ENCODE assay signal across 8 cellular contexts in the genomic region with DNA sequence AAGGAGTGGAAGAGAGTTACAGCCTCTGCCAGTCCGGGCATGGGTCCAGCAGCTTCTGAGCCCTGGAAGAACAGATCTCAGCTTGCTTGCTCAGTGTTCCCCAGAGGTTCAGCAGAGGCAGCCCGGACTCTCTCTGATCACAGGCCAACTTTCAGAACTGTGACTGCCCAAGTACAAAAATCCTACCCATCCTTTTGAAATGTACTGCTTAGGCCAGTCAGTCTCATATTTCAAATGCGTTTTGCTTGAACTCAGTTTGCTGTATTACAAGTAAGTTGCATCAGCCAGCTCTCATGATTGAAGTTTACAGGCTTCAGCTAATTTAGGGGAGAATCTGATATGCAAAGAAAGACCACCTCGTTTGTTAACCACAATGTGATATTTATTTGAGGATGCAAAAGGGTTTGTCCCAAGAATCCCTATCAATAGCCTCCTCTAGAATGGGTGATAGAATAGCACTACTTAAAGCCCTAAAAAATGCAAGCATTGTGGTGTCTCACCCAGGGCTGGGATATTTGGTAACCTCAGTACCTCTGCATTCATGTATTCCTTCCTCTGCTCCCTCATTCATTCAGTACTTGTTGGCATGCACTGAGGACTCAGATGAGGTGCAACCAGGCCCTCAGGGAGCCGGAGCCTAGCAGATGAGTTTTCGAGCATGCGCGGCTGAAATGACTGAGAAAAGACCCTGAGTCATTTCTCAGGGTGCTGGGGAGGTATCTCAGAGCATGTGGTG. TPM values are rescaled to one million over a fixed set of nuclear protein-coding genes. Genes with fewer than 3 reads are reported as not detected.
DNase-seq lines count a peak whose midpoint lies in the region; ATAC-seq and TF ChIP-seq lines count a peak whose summit lies in the region.

No MANE protein-coding gene starts in this region.

- no peak overlapping the region for H3K4me2 ChIP-seq in DND-41 (ENCODE audit: insufficient read depth, low read length)

- peaks cover 85% of the 10 kb centered on the region for H3K36me3 ChIP-seq in DND-41 (ENCODE audit: insufficient read depth, low read length)

- CTCF ChIA-PET in CD4-positive, alpha-beta T cell (lab: Charles Lee): no interaction called here

- in situ Hi-C loops in astrocyte of the spinal cord (cut with HindIII; ENCODE audit: low sequenced_read_pairs): no loop called here

- TF ChIP-seq CTCF in DND-41 (IDR thresholded peaks at IDR 0.05; ENCODE audit: borderline replicate concordance, extremely low read depth, low read length, poor library complexity, severe bottlenecking) (no peak), astrocyte of the spinal cord (IDR thresholded peaks at IDR 0.05; ENCODE audit: low read depth, low read length) (no peak)
- no peak for TF ChIP-seq CTCF in CD4-positive, alpha-beta T cell (IDR thresholded peaks at IDR 0.05)

- H3K27ac ChIP-seq in DND-41 (ENCODE audit: low read length): peak overlapping the region; percentile 76
- H3K27ac ChIP-seq in CD4-positive, alpha-beta T cell (ENCODE audit: low read depth, low read length): no peak overlapping the region

- H3K9me3 Mint-ChIP-seq in memory B cell: no peaks in the 10 kb centered on the region
- no peaks in the 10 kb centered on the region for H3K9me3 Mint-ChIP-seq in CD4-positive, alpha-beta T cell

- peaks cover 9% of the 10 kb centered on the region for H3K4me1 Mint-ChIP-seq in memory B cell
- peaks cover 14% of the 10 kb centered on the region for H3K4me1 Mint-ChIP-seq in CD4-positive, alpha-beta T cell (ENCODE audit: low read depth)

- intact Hi-C loops in CD4-positive, alpha-beta T cell (cut with DNase I, micrococcal nuclease): no loop called here

- H3K4me3 ChIP-seq in DND-41 (ENCODE audit: low read depth in 1 of 2, low read length in 2 of 2) (no peak overlapping the region), astrocyte of the spinal cord (ENCODE audit: low read depth, low read length) (no peak overlapping the region)

- H3K9ac ChIP-seq in DND-41 (ENCODE audit: low read depth, low read length): peak overlapping the region; percentile 32; the same call in 1 of the 2 replicates

- H4K20me1 ChIP-seq in DND-41 (ENCODE audit: insufficient read depth, low read length): peaks cover 3% of the 10 kb centered on the region; the same call in 1 of the 2 replicates

- H3K27ac Mint-ChIP-seq in memory B cell: peak overlapping the region; percentile 73
- H3K27ac Mint-ChIP-seq in CD4-positive, alpha-beta T cell: no peak overlapping the region

- H3K9me3 ChIP-seq in DND-41 (ENCODE audit: insufficient read depth, low read length, severe bottlenecking): no peaks in the 10 kb centered on the region
- no peaks in the 10 kb centered on the region for H3K9me3 ChIP-seq in CD4-positive, alpha-beta T cell (ENCODE audit: control insufficient read depth, low read length)

- POLR2A ChIA-PET in CD4-positive, alpha-beta T cell (lab: Charles Lee): no interaction called here

- peaks cover 25% of the 10 kb centered on the region for H3K36me3 Mint-ChIP-seq in memory B cell
- H3K36me3 Mint-ChIP-seq in CD4-positive, alpha-beta T cell (ENCODE audit: low read depth): peaks cover 59% of the 10 kb centered on the region

- peak; percentile 57 for ATAC-seq in DND-41 (ENCODE audit: insufficient read depth, low read depth)
- no peak for ATAC-seq in memory B cell (ENCODE audit: low read depth)
- no peak for ATAC-seq in HG03039 (IDR thresholded peaks at IDR 0.05; ENCODE audit: unreplicated experiment)
- ATAC-seq in CD4-positive, alpha-beta T cell (ENCODE audit: poor library complexity): no peak
- ATAC-seq in GM21515 (IDR thresholded peaks at IDR 0.05; ENCODE audit: unreplicated experiment): no peak

- no peak overlapping the region for H3K4me3 Mint-ChIP-seq in memory B cell
- H3K4me3 Mint-ChIP-seq in CD4-positive, alpha-beta T cell: no peak overlapping the region

- DNase-seq in DND-41 (no peak), NCI-H1105 treated with DMSO at 0.1 percent for 48 hours (lab: John Stamatoyannopoulos, UW) (peak; percentile 30), astrocyte of the spinal cord (ENCODE audit: low read depth, low spot score) (peak; percentile 95), memory B cell (ENCODE audit: low spot score in 2 of 2) (no peak), SIG-M5 (lab: John Stamatoyannopoulos, UW) (no peak)
- no peak for DNase-seq in CD4-positive, alpha-beta T cell

- no peaks in the 10 kb centered on the region for H3K27me3 Mint-ChIP-seq in memory B cell
- no peaks in the 10 kb centered on the region for H3K27me3 Mint-ChIP-seq in CD4-positive, alpha-beta T cell

- H3K27me3 ChIP-seq in DND-41 (ENCODE audit: insufficient read depth, low read length, poor library complexity): no peaks in the 10 kb centered on the region
- no peaks in the 10 kb centered on the region for H3K27me3 ChIP-seq in CD4-positive, alpha-beta T cell (ENCODE audit: control insufficient read depth, insufficient read depth, low read length)

- peaks cover 27% of the 10 kb centered on the region for H3K79me2 ChIP-seq in DND-41 (ENCODE audit: insufficient read depth, low read length)

- H2AFZ ChIP-seq in DND-41 (ENCODE audit: low read depth, low read length): no peak overlapping the region

- H3K4me1 ChIP-seq in DND-41 (ENCODE audit: insufficient read depth, low read length): peaks cover 30% of the 10 kb centered on the region

RNA-seq across cellular contexts. Expression of gene AIMP2, which starts 7.0 kb away (rescaled TPM):
- total RNA-seq in CD4-positive, alpha-beta T cell: 1 to 10 TPM; 4.3 to 5.4 TPM

RNA-seq across cellular contexts. Expression of gene PMS2, which starts 7.2 kb away (rescaled TPM):
- total RNA-seq in CD4-positive, alpha-beta T cell: 10 to 100 TPM; 10.8 to 15.0 TPM

RNA-seq across cellular contexts. Expression of gene ANKRD61, which starts 15.1 kb away (rescaled TPM):
- not detected for total RNA-seq in CD4-positive, alpha-beta T cell

RNA-seq across cellular contexts. Expression of gene EIF2AK1, which starts 42.9 kb away (rescaled TPM):
- 10 to 100 TPM; 51.9 to 53.6 TPM for total RNA-seq in CD4-positive, alpha-beta T cell

RNA-seq across cellular contexts. Expression of gene RSPH10B, which starts 45.6 kb away (rescaled TPM):
- not detected for total RNA-seq in CD4-positive, alpha-beta T cell

Comparison
In these comparisons a context has a peak if more than half of its experiments do, and no peak if none do; other contexts are left out.
1. DNase-seq: peak in NCI-H1105 treated with DMSO at 0.1 percent for 48 hours (single experiment) and astrocyte of the spinal cord (single experiment); none in DND-41 (single experiment), memory B cell (0 of 2), SIG-M5 (single experiment) and CD4-positive, alpha-beta T cell (0 of 10).